12 cellular contexts compared by ENCODE assay signal in genomic region chr4:176013466-176014247, GRCh38. TPM values are rescaled to one million over a fixed set of nuclear protein-coding genes. Genes with fewer than 3 reads are reported as not detected.
DNase-seq lines count a peak whose midpoint lies in the region; ATAC-seq, FAIRE-seq and TF ChIP-seq lines count a peak whose summit lies in the region.
"Had no signal": no experiment of that assay in that cellular context is flagged by ENCODE, and none has a peak within 500 bp of the region (broad histone marks: within the 10 kb centered on the region; RNA-seq: fewer than 3 reads in every experiment).

No MANE protein-coding gene starts in this region.

- no peaks in the 10 kb centered on the region for H3F3A ChIP-seq in neural progenitor cell (ENCODE audit: low read depth)

- H3K27me3 Mint-ChIP-seq in neural progenitor cell (ENCODE audit: insufficient read depth, low read depth), result peaks cover 3% of the 10 kb centered on the region

- H3K27me3 ChIP-seq in neural progenitor cell (no peaks in the 10 kb centered on the region), psoas muscle (ENCODE audit: insufficient read depth in 3 of 3, low read length in 2 of 3) (no peaks in the 10 kb centered on the region), adrenal gland (no peaks in the 10 kb centered on the region)
- H3K27me3 ChIP-seq: dorsolateral prefrontal cortex had no signal

- no peak overlapping the region for H2AFZ ChIP-seq in neural progenitor cell (replicated peaks)

- H3K79me2 ChIP-seq in neural progenitor cell (ENCODE audit: low read depth), result no peaks in the 10 kb centered on the region

- no peak overlapping the region for H3K9ac ChIP-seq in neural progenitor cell

- H3K4me1 Mint-ChIP-seq in neural progenitor cell, result no peaks in the 10 kb centered on the region
- H3K4me1 Mint-ChIP-seq: neural crest cell had no signal

- 76 to 80% (median 76%) methylated on average over 9 of the region's 9 CpGs for WGBS in psoas muscle, 3 donors
- WGBS in adrenal gland, 4 donors, result 62 to 86% (median 69%) methylated on average over 7 to 9 of the region's 9 CpGs

- H3K36me3 Mint-ChIP-seq in neural progenitor cell, result no peaks in the 10 kb centered on the region

- FAIRE-seq in GM19239 (lab: Jason Lieb, UNC) (peak; percentile 80), frontal cortex (lab: Jason Lieb, UNC) (no peak)

- no peaks in the 10 kb centered on the region for H3K4me1 ChIP-seq in neural progenitor cell
- no peaks in the 10 kb centered on the region for H3K4me1 ChIP-seq in psoas muscle
- H3K4me1 ChIP-seq in adrenal gland (replicated peaks in 1 of 2), result no peaks in the 10 kb centered on the region

- H3K9me3 Mint-ChIP-seq in neural progenitor cell, result no peaks in the 10 kb centered on the region
- H3K9me3 Mint-ChIP-seq: neural crest cell had no signal

- peak overlapping the region; percentile 43 for H3K27ac Mint-ChIP-seq in neural progenitor cell

- intact Hi-C loops in psoas muscle (cut with DNase I), result no loop called here
- intact Hi-C loops in adrenal gland (cut with DNase I), result no loop called here

- no peaks in the 10 kb centered on the region for H4K20me1 ChIP-seq in neural progenitor cell (ENCODE audit: low read depth)

- no peaks in the 10 kb centered on the region for H3K9me3 ChIP-seq in neural progenitor cell (ENCODE audit: low read depth)
- H3K9me3 ChIP-seq in psoas muscle, result no peaks in the 10 kb centered on the region
- no peaks in the 10 kb centered on the region for H3K9me3 ChIP-seq in adrenal gland (replicated peaks in 1 of 3)

- no peak overlapping the region for H3K4me3 Mint-ChIP-seq in neural progenitor cell
- H3K4me3 Mint-ChIP-seq: neural crest cell had no signal

- TF ChIP-seq POLR2A in adrenal gland (IDR thresholded peaks at IDR 0.05), result no peak

- DNase-seq in GM19239 (ENCODE audit: insufficient read length, low spot score) (no peak), neural progenitor cell (ENCODE audit: low spot score) (no peak), frontal cortex (ENCODE audit: low spot score in 2 of 2) (no peak), psoas muscle (no peak), adrenal gland (no peak), HK-2 (ENCODE audit: unreplicated experiment) (no peak)
- DNase-seq: DMS79 treated with DMSO at 0.1 percent for 48 hours, dorsolateral prefrontal cortex, NCI-H2171 had no signal

- ATAC-seq in HG02763 (IDR thresholded peaks at IDR 0.05; ENCODE audit: unreplicated experiment) (peak; percentile 90), HG03565 (IDR thresholded peaks at IDR 0.05; ENCODE audit: unreplicated experiment) (peak; percentile 91), psoas muscle (no peak)

- TF ChIP-seq CTCF in neural progenitor cell (IDR thresholded peaks at IDR 0.05) (no peak), psoas muscle (IDR thresholded peaks at IDR 0.05) (no peak), adrenal gland (IDR thresholded peaks at IDR 0.05) (no peak)

- H3K4me3 ChIP-seq in neural progenitor cell (no peak overlapping the region), psoas muscle (no peak overlapping the region), adrenal gland (no peak overlapping the region)
- H3K4me3 ChIP-seq: dorsolateral prefrontal cortex had no signal

- H3K36me3 ChIP-seq in neural progenitor cell (no peaks in the 10 kb centered on the region), psoas muscle (ENCODE audit: insufficient read depth in 1 of 2, low read depth in 1 of 2) (no peaks in the 10 kb centered on the region), adrenal gland (replicated peaks in 1 of 2) (no peaks in the 10 kb centered on the region)

- H3K27ac ChIP-seq in neural progenitor cell, result no peak overlapping the region
- no peak overlapping the region for H3K27ac ChIP-seq in psoas muscle
- H3K27ac ChIP-seq in adrenal gland, result no peak overlapping the region
- H3K27ac ChIP-seq: dorsolateral prefrontal cortex had no signal

- H3K4me2 ChIP-seq in neural progenitor cell, result no peak overlapping the region

RNA-seq across cellular contexts. Expression of gene WDR17, which starts 52.0 kb away (rescaled TPM):
- total RNA-seq in neural progenitor cell (ENCODE audit: low replicate concordance) (4.7 and 9.1 TPM in 2 replicates), frontal cortex (63.6 TPM), psoas muscle (under 1 TPM; 0.46 to 0.75 (median 0.49) TPM), adrenal gland (1 to 10 TPM in 7 of 8 donors, under 1 TPM in 1; 0.97 to 6.2 (median 3.7) TPM)
- polyA plus RNA-seq in psoas muscle (under 1 TPM; 0.08 to 0.26 (median 0.08) TPM), adrenal gland (1 to 10 TPM in 2 of 3 donors, under 1 TPM in 1; 0.81 to 7.7 (median 1.5) TPM)

Comparison
In these comparisons a context has a peak if more than half of its experiments do, and no peak if none do; other contexts are left out.
1. ATAC-seq: peak in HG02763 (single experiment) and HG03565 (single experiment); none in psoas muscle (0 of 4).